In the genomic region with DNA sequence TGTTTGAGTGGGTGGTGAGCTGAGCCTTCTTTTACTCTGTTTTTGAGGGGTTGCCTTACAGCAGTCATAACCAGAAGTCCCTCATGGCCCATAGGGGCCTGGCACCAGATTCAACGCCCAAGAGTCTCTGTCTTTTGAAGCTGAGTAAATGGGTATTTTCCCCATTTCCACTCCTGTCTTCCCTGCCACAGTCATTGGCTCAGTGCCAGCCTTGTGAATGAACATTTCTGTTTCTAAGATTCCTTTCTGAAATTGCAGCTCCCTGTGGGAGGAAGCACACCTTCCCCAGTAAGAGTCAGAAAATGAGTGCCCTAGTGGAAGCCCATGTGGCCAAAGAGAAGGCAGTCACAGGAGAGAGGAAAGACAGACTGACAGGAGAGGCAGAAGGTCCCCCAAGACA, we compare ENCODE assay signal across 1 cellular context.
TF ChIP-seq lines count a peak whose summit lies in the region.

No MANE protein-coding gene starts in this region.

TF ChIP-seq in K562, 482 proteins besides CTCF, POLR2A, EP300 and RAD21:
- no peak for TF ChIP-seq CAMTA2 (CRISPR knock-in tag; conservative IDR thresholded peaks at IDR 0.05)
- peak; percentile 85 for TF ChIP-seq NFIC (IDR thresholded peaks at IDR 0.05)
TF ChIP-seq in K562: peak in this region for 1.
